In genomic region chr5:157828031-157828948, GRCh38 we compare ENCODE assay signal across 10 cellular contexts. TPM values are rescaled to one million over a fixed set of nuclear protein-coding genes. Genes with fewer than 3 reads are reported as not detected.
DNase-seq lines count a peak whose midpoint lies in the region; ATAC-seq and TF ChIP-seq lines count a peak whose summit lies in the region.
"Had no signal": no experiment of that assay in that cellular context is flagged by ENCODE, and none has a peak within 500 bp of the region (broad histone marks: within the 10 kb centered on the region; RNA-seq: fewer than 3 reads in every experiment).

No MANE protein-coding gene starts in this region.

- no peaks in the 10 kb centered on the region for H3K9me3 Mint-ChIP-seq in CD4-positive, alpha-beta memory T cell
- H3K9me3 Mint-ChIP-seq in natural killer cell, result no peaks in the 10 kb centered on the region

- intact Hi-C loops in CD4-positive, alpha-beta memory T cell (cut with micrococcal nuclease), result no loop called here
- intact Hi-C loops in natural killer cell (cut with micrococcal nuclease) (no loop called here), posterior vena cava (cut with DNase I) (loop anchor here in 1 of 2 donors (10.0 kb wide), 1 partner anchor 1307 kb away; no protein-coding TSS in a partner anchor)

- POLR2A ChIA-PET in CD4-positive, alpha-beta memory T cell (lab: Charles Lee; ENCODE audit: partially characterized antibody), result no interaction called here

- no peaks in the 10 kb centered on the region for H3K9me2 ChIP-seq in Karpas-422 (replicated peaks; ENCODE audit: insufficient read depth, low read length)

- H3K4me3 ChIP-seq in CD4-positive, alpha-beta memory T cell (ENCODE audit: low read length in 2 of 2), result no peak overlapping the region
- H3K4me3 ChIP-seq in Karpas-422 (ENCODE audit: low read length), result no peak overlapping the region

- H3K9ac ChIP-seq in Karpas-422 (ENCODE audit: low read length), result no peak overlapping the region

- H3K9me3 ChIP-seq in CD4-positive, alpha-beta memory T cell (ENCODE audit: control insufficient read depth in 1 of 2, low read length in 2 of 2), result no peaks in the 10 kb centered on the region
- no peaks in the 10 kb centered on the region for H3K9me3 ChIP-seq in Karpas-422 (ENCODE audit: low read length)

- H3K79me2 ChIP-seq in Karpas-422 (ENCODE audit: low read length), result peaks cover 99% of the 10 kb centered on the region

- H3K4me1 Mint-ChIP-seq in CD4-positive, alpha-beta memory T cell, result peaks cover 31 to 65% (median 42%) of the 10 kb centered on the region in 4 donors
- peaks cover 39% of the 10 kb centered on the region in 2 donors for H3K4me1 Mint-ChIP-seq in natural killer cell

- no peaks in the 10 kb centered on the region for H3K36me3 ChIP-seq in CD4-positive, alpha-beta memory T cell (ENCODE audit: insufficient read depth, low read length)
- 0 out of 2 replicates have a peak, but pooled peaks cover 3% of the 10 kb centered on the region for H3K36me3 ChIP-seq in Karpas-422 (ENCODE audit: insufficient read depth, low read length)
- H3K36me3 ChIP-seq: WERI-Rb-1 had no signal

- H3K27me3 ChIP-seq in CD4-positive, alpha-beta memory T cell (ENCODE audit: insufficient read depth, low read length), result no peaks in the 10 kb centered on the region
- no peaks in the 10 kb centered on the region for H3K27me3 ChIP-seq in Karpas-422 (ENCODE audit: low read length)

- peaks cover under 1 to 14% of the 10 kb centered on the region in 2 donors for H3K36me3 Mint-ChIP-seq in CD4-positive, alpha-beta memory T cell
- H3K36me3 Mint-ChIP-seq in natural killer cell, result no peaks in the 10 kb centered on the region

- peak overlapping the region in 1 of 8 donors; percentile 63 for H3K4me3 Mint-ChIP-seq in CD4-positive, alpha-beta memory T cell
- peak overlapping the region; percentile 41 for H3K4me3 Mint-ChIP-seq in natural killer cell

- H3K27ac Mint-ChIP-seq in CD4-positive, alpha-beta memory T cell, result peak overlapping the region in 5 of 7 donors; percentile 6 to 55 (median 43)
- H3K27ac Mint-ChIP-seq in natural killer cell, result peak overlapping the region; percentile 80 to 85

- H3K4me1 ChIP-seq in CD4-positive, alpha-beta memory T cell (ENCODE audit: insufficient read depth, low read length), result peaks cover 22% of the 10 kb centered on the region
- peaks cover 64% of the 10 kb centered on the region for H3K4me1 ChIP-seq in Karpas-422 (ENCODE audit: low read length)

- CTCF ChIA-PET in CD4-positive, alpha-beta memory T cell (lab: Charles Lee; ENCODE audit: partially characterized antibody), result interaction anchor here (0.7 to 1.9 kb wide), 7 partner anchors 8 to 485 kb away, joined by 3 to 9 read pairs (median 7); no protein-coding TSS in a partner anchor

- ATAC-seq in natural killer cell, result peak; percentile 43 to 61 (median 49)
- ATAC-seq in GM21360 (IDR thresholded peaks at IDR 0.05; ENCODE audit: unreplicated experiment), result no peak

- no peak overlapping the region for H2AFZ ChIP-seq in Karpas-422 (ENCODE audit: low read length)

- no peak for TF ChIP-seq CTCF in natural killer cell (IDR thresholded peaks at IDR 0.05)

- no peak overlapping the region for H3K4me2 ChIP-seq in Karpas-422 (ENCODE audit: low read depth, low read length, poor library complexity, severe bottlenecking)

- no peak for DNase-seq in CD4-positive, alpha-beta memory T cell
- no peak for DNase-seq in Karpas-422
- DNase-seq in dermis blood vessel endothelial cell, result peak; percentile 39
- no peak for DNase-seq in natural killer cell
- DNase-seq in posterior vena cava (ENCODE audit: low spot score), result no peak
- DNase-seq in dedifferentiated amniotic fluid mesenchymal stem cell (ENCODE audit: extremely low spot score), result no peak
- DNase-seq in NCI-H2196 treated with DMSO at 0.1 percent for 48 hours (lab: John Stamatoyannopoulos, UW; ENCODE audit: unreplicated experiment), result no peak
- DNase-seq: DMS79, WERI-Rb-1 had no signal

- H4K20me1 ChIP-seq in Karpas-422 (ENCODE audit: insufficient read depth, low read depth, low read length), result no peaks in the 10 kb centered on the region

- no peak overlapping the region for H3K27ac ChIP-seq in CD4-positive, alpha-beta memory T cell (ENCODE audit: low read depth, low read length)
- peak overlapping the region; percentile 55; the same call in 1 of the 2 replicates for H3K27ac ChIP-seq in Karpas-422 (ENCODE audit: low read length)
- H3K27ac ChIP-seq: WERI-Rb-1 had no signal

- H3K27me3 Mint-ChIP-seq in CD4-positive, alpha-beta memory T cell, result no peaks in the 10 kb centered on the region
- H3K27me3 Mint-ChIP-seq in natural killer cell (ENCODE audit: low read depth in 2 of 2), result no peaks in the 10 kb centered on the region

RNA-seq across cellular contexts. Expression of gene CLINT1, which starts 30.7 kb away (rescaled TPM):
- total RNA-seq in CD4-positive, alpha-beta memory T cell, result 10 to 100 TPM; 70.5 to 73.9 TPM
- 10 to 100 TPM; 80.9 to 88.2 TPM for polyA plus RNA-seq in CD4-positive, alpha-beta memory T cell
- total RNA-seq in Karpas-422 (2014; rRNA removed; shearing (Covaris generic); ENCODE audit: low replicate concordance), result 49.4 and 87.7 TPM in 2 replicates
- total RNA-seq in dermis blood vessel endothelial cell (92.4 and 131 TPM in 2 replicates), natural killer cell (100 to 1,000 TPM; 111 to 156 (median 132) TPM), posterior vena cava (10 to 100 TPM; 44.0 to 59.4 TPM)
